11 cellular contexts compared by ENCODE assay signal in genomic region chr11:68008381-68009337, GRCh38. TPM values are rescaled to one million over a fixed set of nuclear protein-coding genes. Genes with fewer than 3 reads are reported as not detected.
DNase-seq lines count a peak whose midpoint lies in the region; ATAC-seq, FAIRE-seq and TF ChIP-seq lines count a peak whose summit lies in the region.
"Had no signal": no experiment of that assay in that cellular context is flagged by ENCODE, and none has a peak within 500 bp of the region (broad histone marks: within the 10 kb centered on the region; RNA-seq: fewer than 3 reads in every experiment).

No MANE protein-coding gene starts in this region.

- no peak overlapping the region for H3K4me3 ChIP-seq in heart left ventricle

- peaks cover 0 to 63% (median 27%) of the 10 kb centered on the region in 12 donors for H3K4me1 ChIP-seq in heart left ventricle

- intact Hi-C loops in heart left ventricle (cut with DNase I): loop anchor here in 1 of 10 donors (10.0 kb wide), 1 partner anchor 196 kb away; no protein-coding TSS in a partner anchor
- intact Hi-C loops in left cardiac atrium (cut with DNase I): no loop called here

- WGBS in heart left ventricle, 4 donors: 64 to 77% (median 72%) methylated on average over 9 to 27 of the region's 27 CpGs

- H3K27me3 ChIP-seq in heart left ventricle: no peaks in the 10 kb centered on the region
- H3K27me3 ChIP-seq: heart right ventricle had no signal

- no peaks in the 10 kb centered on the region for H3K36me3 ChIP-seq in heart left ventricle
- H3K36me3 ChIP-seq: heart right ventricle had no signal

- H3K9me3 ChIP-seq in heart left ventricle: no peaks in the 10 kb centered on the region
- H3K9me3 ChIP-seq: heart right ventricle had no signal

- DNase-seq in heart left ventricle (peak in 3 of 5 donors; percentile 33 to 63 (median 62)), left cardiac atrium (no peak), SIG-M5 treated with dmso at 0.1 percent for 504 hours (lab: John Stamatoyannopoulos, UW; ENCODE audit: unreplicated experiment) (peak; percentile 78), medulla oblongata (ENCODE audit: extremely low spot score) (peak; percentile 39), urothelium cell line (ENCODE audit: low spot score) (peak; percentile 53), midbrain (lab: John Stamatoyannopoulos, UW) (no peak)
- no peak for DNase-seq in stimulated activated naive CD4-positive, alpha-beta T cell treated with Interleukin-2 at 50 U/mL for 16 hours (lab: John Stamatoyannopoulos, UW)
- DNase-seq: NCI-H2227 treated with DMSO at 0.1 percent for 48 hours; stimulated activated CD4-positive, alpha-beta T cell treated with anti-CD3 and anti-CD28 coated beads, Interleukin-2, amount 100 ng/mL, for 48 hours had no signal

- TF ChIP-seq POLR2A in heart left ventricle (IDR thresholded peaks at IDR 0.05): no peak

- peak in 1 of 4 donors; percentile 7 for ATAC-seq in heart left ventricle
- no peak for ATAC-seq in left cardiac atrium
- no peak for ATAC-seq in GM21723 (IDR thresholded peaks at IDR 0.05; ENCODE audit: unreplicated experiment)
- ATAC-seq: heart right ventricle had no signal

- no peak for TF ChIP-seq CTCF in heart left ventricle (IDR thresholded peaks at IDR 0.05)

- FAIRE-seq in urothelium cell line (lab: Jason Lieb, UNC): peak; percentile 62

- peak overlapping the region in 4 of 12 donors; percentile 32 to 96 (median 80) for H3K27ac ChIP-seq in heart left ventricle

RNA-seq across cellular contexts. Expression of gene ALDH3B1, which starts 1.5 kb away (rescaled TPM):
- total RNA-seq in heart left ventricle (10 to 100 TPM in 2 of 9 donors, 1 to 10 TPM in 7; 2.3 to 25.4 (median 6.1) TPM), left cardiac atrium (1 to 10 TPM; 6.2 to 8.9 TPM)
- polyA plus RNA-seq in heart left ventricle: 1 to 10 TPM; 2.7 to 3.3 TPM

RNA-seq across cellular contexts. Expression of gene UNC93B1, which starts 4.8 kb away (rescaled TPM):
- total RNA-seq in heart left ventricle: 10 to 100 TPM in 3 of 9 donors, 1 to 10 TPM in 6; 5.2 to 34.2 (median 7.9) TPM
- polyA plus RNA-seq in heart left ventricle: 1 to 10 TPM; 5.0 to 6.5 TPM
- total RNA-seq in left cardiac atrium: 10 to 100 TPM; 12.5 to 15.1 TPM

RNA-seq across cellular contexts. Expression of gene NDUFS8, which starts 21.8 kb away (rescaled TPM):
- 100 to 1,000 TPM; 262 to 948 (median 365) TPM for total RNA-seq in heart left ventricle
- 100 to 1,000 TPM; 310 to 870 TPM for polyA plus RNA-seq in heart left ventricle
- total RNA-seq in left cardiac atrium: 100 to 1,000 TPM; 304 to 342 TPM

RNA-seq across cellular contexts. Expression of gene TCIRG1, which starts 30.2 kb away (rescaled TPM):
- total RNA-seq in heart left ventricle: 10 to 100 TPM; 10.2 to 88.7 (median 20.3) TPM
- polyA plus RNA-seq in heart left ventricle: 10 to 100 TPM; 25.5 to 36.9 TPM
- 10 to 100 TPM; 39.5 to 51.7 TPM for total RNA-seq in left cardiac atrium

Comparison
In these comparisons a context has a peak if more than half of its experiments do, and no peak if none do; other contexts are left out.
1. DNase-seq: peak in heart left ventricle (3 of 5), SIG-M5 treated with dmso at 0.1 percent for 504 hours (single experiment), medulla oblongata (single experiment) and urothelium cell line (single experiment); none in left cardiac atrium (single experiment), stimulated activated naive CD4-positive, alpha-beta T cell treated with Interleukin-2 at 50 U/mL for 16 hours (single experiment) and midbrain (single experiment).